In the genomic region with DNA sequence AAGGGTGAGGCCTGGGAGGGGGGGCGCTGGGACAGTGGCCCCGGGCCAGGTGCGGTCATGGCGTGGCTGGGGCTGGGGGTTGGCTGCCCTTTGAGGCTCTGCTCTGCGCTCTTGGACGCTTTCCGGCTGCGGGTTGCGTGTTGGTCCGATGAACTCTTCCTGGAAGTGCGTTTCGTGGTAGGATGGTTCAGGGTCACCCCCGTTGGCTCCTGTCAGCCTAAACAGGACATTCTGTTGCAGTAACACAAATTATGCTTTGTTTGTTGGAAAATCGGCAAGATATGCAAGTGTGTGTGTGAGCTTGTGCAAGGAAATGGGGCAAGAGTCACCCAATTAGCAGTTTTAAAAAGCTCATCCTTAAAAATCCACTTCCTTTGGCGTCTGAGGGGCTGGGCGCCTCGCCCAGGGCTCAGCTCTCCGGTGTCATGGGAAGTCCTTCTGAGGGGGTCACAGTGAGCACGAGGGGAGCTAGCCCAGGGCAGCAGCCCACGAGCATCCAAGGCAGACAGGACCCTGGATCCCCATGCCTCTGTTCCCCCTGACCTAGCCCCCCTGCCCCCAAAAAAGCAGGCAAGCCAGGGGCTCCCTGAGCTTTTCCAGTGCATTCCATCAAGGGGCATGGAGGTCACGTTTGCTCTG, we compare ENCODE assay signal across 16 cellular contexts. TPM values are rescaled to one million over a fixed set of nuclear protein-coding genes. Genes with fewer than 3 reads are reported as not detected.
DNase-seq lines count a peak whose midpoint lies in the region; ATAC-seq and TF ChIP-seq lines count a peak whose summit lies in the region.
"Had no signal": no experiment of that assay in that cellular context is flagged by ENCODE, and none has a peak within 500 bp of the region (broad histone marks: within the 10 kb centered on the region; RNA-seq: fewer than 3 reads in every experiment).

No MANE protein-coding gene starts in this region.

- H3K4me3 ChIP-seq in body of pancreas: no peak overlapping the region
- no peak overlapping the region for H3K4me3 ChIP-seq in transverse colon

- no peak for TF ChIP-seq POLR2A in body of pancreas (IDR thresholded peaks at IDR 0.05)
- TF ChIP-seq POLR2A in transverse colon (IDR thresholded peaks at IDR 0.05): no peak

- no peaks in the 10 kb centered on the region for H3K9me3 ChIP-seq in body of pancreas
- no peaks in the 10 kb centered on the region for H3K9me3 ChIP-seq in transverse colon

- H3K27ac ChIP-seq in body of pancreas (no peak overlapping the region), transverse colon (peak overlapping the region; percentile 14 to 51 (median 36))

- no peak for TF ChIP-seq EP300 in transverse colon (IDR thresholded peaks at IDR 0.05; ENCODE audit: low read depth)

- TF ChIP-seq CTCF in body of pancreas (IDR thresholded peaks at IDR 0.05) (no peak), transverse colon (IDR thresholded peaks at IDR 0.05) (no peak), nephron progenitor cell (IDR thresholded peaks at IDR 0.05) (no peak)

- no peak for DNase-seq in activated CD4-positive, alpha-beta T cell treated with anti-CD3 and anti-CD28 coated beads, Interleukin-2, amount 10 ng/mL, durations not matched to agents 24 days and 14 days
- DNase-seq in activated CD4-positive, alpha-beta T cell treated with anti-CD3 and anti-CD28 coated beads, Interleukin-2, amount 50 U/mL, for 4 hours: no peak
- DNase-seq in body of pancreas (peak in 2 of 4 donors; percentile 11 to 19), naive B cell (no peak), transverse colon (peak; percentile 14), NCI-H2081 treated with DMSO at 0.1 percent for 48 hours (lab: John Stamatoyannopoulos, UW) (no peak), nephron progenitor cell (no peak)
- no peak for DNase-seq in activated T-helper 1 cell treated with anti-CD3 and anti-CD28 coated beads, Interleukin-12 subunit alpha, Interleukin-12 subunit beta, Interleukin-2, Interleukin-4 antibody, amounts not matched to agents 30 ng/mL and 10 ng/mL and 1 ng/mL, durations not matched to agents 14 hours and 24 hours and 36 hours (ENCODE audit: low spot score)
- DNase-seq: IMR-90, NCI-H1417 treated with DMSO at 0.1 percent for 48 hours, substantia nigra had no signal

- H3K4me1 ChIP-seq in body of pancreas: peaks cover 10% of the 10 kb centered on the region
- H3K4me1 ChIP-seq in transverse colon: peaks cover 6 to 14% (median 7%) of the 10 kb centered on the region in 4 donors

- in situ Hi-C loops in transverse colon (cut with MboI; ENCODE audit: low pct_ligation_motif_present in 1 of 4, low pct_unique_long_range_greater_than_20kb in 1 of 4, low sequenced_read_pairs in 3 of 4): loop anchor here in 2 of 4 donors (25.0 kb wide), 1 partner anchor 126 kb away; no protein-coding TSS in a partner anchor

- no peaks in the 10 kb centered on the region for H3K36me3 Mint-ChIP-seq in activated CD4-positive, alpha-beta T cell treated with anti-CD3 and anti-CD28 coated beads, Interleukin-2, amount 10 ng/mL, durations not matched to agents 24 days and 14 days (ENCODE audit: low read depth)
- H3K36me3 Mint-ChIP-seq in naive B cell (no peaks in the 10 kb centered on the region), nephron progenitor cell (ENCODE audit: low read depth) (no peaks in the 10 kb centered on the region)
- no peaks in the 10 kb centered on the region for H3K36me3 Mint-ChIP-seq in activated T-helper 1 cell treated with anti-CD3 and anti-CD28 coated beads, Interleukin-12 subunit alpha, Interleukin-12 subunit beta, Interleukin-2, Interleukin-4 antibody, amounts not matched to agents 30 ng/mL and 10 ng/mL and 1 ng/mL, durations not matched to agents 14 hours and 24 hours and 36 hours (ENCODE audit: low read depth)

- H3K27me3 ChIP-seq in body of pancreas: peaks cover 0 to 5% of the 10 kb centered on the region in 2 donors
- peaks cover 21% of the 10 kb centered on the region for H3K27me3 ChIP-seq in transverse colon

- peaks cover 13% of the 10 kb centered on the region for H3K4me1 Mint-ChIP-seq in activated CD4-positive, alpha-beta T cell treated with anti-CD3 and anti-CD28 coated beads, Interleukin-2, amount 10 ng/mL, durations not matched to agents 24 days and 14 days
- peaks cover 15 to 27% (median 21%) of the 10 kb centered on the region in 3 donors for H3K4me1 Mint-ChIP-seq in naive B cell
- H3K4me1 Mint-ChIP-seq in activated T-helper 1 cell treated with anti-CD3 and anti-CD28 coated beads, Interleukin-12 subunit alpha, Interleukin-12 subunit beta, Interleukin-2, Interleukin-4 antibody, amounts not matched to agents 30 ng/mL and 10 ng/mL and 1 ng/mL, durations not matched to agents 14 hours and 24 hours and 36 hours (ENCODE audit: low read depth): peaks cover 18% of the 10 kb centered on the region
- H3K4me1 Mint-ChIP-seq in nephron progenitor cell: peaks cover 52% of the 10 kb centered on the region

- H3K36me3 ChIP-seq in body of pancreas (replicated peaks in 1 of 2; ENCODE audit: insufficient read depth in 1 of 2, low read depth in 2 of 2) (no peaks in the 10 kb centered on the region), transverse colon (no peaks in the 10 kb centered on the region)

- peak; percentile 30 for ATAC-seq in body of pancreas
- no peak for ATAC-seq in naive B cell (ENCODE audit: low read depth in 2 of 2)
- ATAC-seq: Panc1 had no signal

- H3K27ac Mint-ChIP-seq in activated CD4-positive, alpha-beta T cell treated with anti-CD3 and anti-CD28 coated beads, Interleukin-2, amount 10 ng/mL, durations not matched to agents 24 days and 14 days: peak overlapping the region; percentile 39
- peak overlapping the region in 4 of 6 donors; percentile 18 to 71 (median 48) for H3K27ac Mint-ChIP-seq in naive B cell
- H3K27ac Mint-ChIP-seq in activated T-helper 1 cell treated with anti-CD3 and anti-CD28 coated beads, Interleukin-12 subunit alpha, Interleukin-12 subunit beta, Interleukin-2, Interleukin-4 antibody, amounts not matched to agents 30 ng/mL and 10 ng/mL and 1 ng/mL, durations not matched to agents 14 hours and 24 hours and 36 hours: no peak overlapping the region
- no peak overlapping the region for H3K27ac Mint-ChIP-seq in nephron progenitor cell

- H3K4me3 Mint-ChIP-seq in activated CD4-positive, alpha-beta T cell treated with anti-CD3 and anti-CD28 coated beads, Interleukin-2, amount 10 ng/mL, durations not matched to agents 24 days and 14 days: no peak overlapping the region
- peak overlapping the region in 2 of 8 donors; percentile 29 to 47 for H3K4me3 Mint-ChIP-seq in naive B cell
- H3K4me3 Mint-ChIP-seq in activated T-helper 1 cell treated with anti-CD3 and anti-CD28 coated beads, Interleukin-12 subunit alpha, Interleukin-12 subunit beta, Interleukin-2, Interleukin-4 antibody, amounts not matched to agents 30 ng/mL and 10 ng/mL and 1 ng/mL, durations not matched to agents 14 hours and 24 hours and 36 hours: no peak overlapping the region
- H3K4me3 Mint-ChIP-seq in nephron progenitor cell: no peak overlapping the region

- H3K27me3 Mint-ChIP-seq in activated CD4-positive, alpha-beta T cell treated with anti-CD3 and anti-CD28 coated beads, Interleukin-2, amount 10 ng/mL, durations not matched to agents 24 days and 14 days: no peaks in the 10 kb centered on the region
- peaks cover 8 to 21% (median 18%) of the 10 kb centered on the region in 3 donors for H3K27me3 Mint-ChIP-seq in naive B cell
- no peaks in the 10 kb centered on the region for H3K27me3 Mint-ChIP-seq in activated T-helper 1 cell treated with anti-CD3 and anti-CD28 coated beads, Interleukin-12 subunit alpha, Interleukin-12 subunit beta, Interleukin-2, Interleukin-4 antibody, amounts not matched to agents 30 ng/mL and 10 ng/mL and 1 ng/mL, durations not matched to agents 14 hours and 24 hours and 36 hours (ENCODE audit: insufficient read depth)
- H3K27me3 Mint-ChIP-seq in nephron progenitor cell (ENCODE audit: low read depth, poor library complexity): peaks cover 53% of the 10 kb centered on the region

- intact Hi-C loops in activated CD4-positive, alpha-beta T cell treated with anti-CD3 and anti-CD28 coated beads, Interleukin-2, amount 10 ng/mL, durations not matched to agents 24 days and 14 days (cut with micrococcal nuclease): no loop called here
- intact Hi-C loops in body of pancreas (cut with DNase I) (no loop called here), transverse colon (cut with DNase I; ENCODE audit: low total_unique reads) (no loop called here)
- intact Hi-C loops in activated T-helper 1 cell treated with anti-CD3 and anti-CD28 coated beads, Interleukin-12 subunit alpha, Interleukin-12 subunit beta, Interleukin-2, Interleukin-4 antibody, amounts not matched to agents 30 ng/mL and 10 ng/mL and 1 ng/mL, durations not matched to agents 14 hours and 24 hours and 36 hours (cut with micrococcal nuclease): no loop called here

- peaks cover 8% of the 10 kb centered on the region for H3K9me3 Mint-ChIP-seq in activated CD4-positive, alpha-beta T cell treated with anti-CD3 and anti-CD28 coated beads, Interleukin-2, amount 10 ng/mL, durations not matched to agents 24 days and 14 days
- H3K9me3 Mint-ChIP-seq in naive B cell (no peaks in the 10 kb centered on the region), nephron progenitor cell (peaks cover 4% of the 10 kb centered on the region)
- H3K9me3 Mint-ChIP-seq in activated T-helper 1 cell treated with anti-CD3 and anti-CD28 coated beads, Interleukin-12 subunit alpha, Interleukin-12 subunit beta, Interleukin-2, Interleukin-4 antibody, amounts not matched to agents 30 ng/mL and 10 ng/mL and 1 ng/mL, durations not matched to agents 14 hours and 24 hours and 36 hours: peaks cover 8% of the 10 kb centered on the region

- WGBS in body of pancreas, 2 donors: 44 to 51% methylated on average over 12 to 21 of the region's 21 CpGs
- 50 to 52% methylated on average over 3 to 21 of the region's 21 CpGs for WGBS in transverse colon (ENCODE audit: low coverage in 1 of 2), 2 donors

RNA-seq across cellular contexts. Expression of gene RNU6ATAC, which starts 22.2 kb away (rescaled TPM):
- total RNA-seq in activated CD4-positive, alpha-beta T cell treated with anti-CD3 and anti-CD28 coated beads, Interleukin-2, amount 10 ng/mL, durations not matched to agents 24 days and 14 days: 16.3 and 40.4 TPM in 2 replicates
- total RNA-seq in body of pancreas (not detected), transverse colon (not detected)
- not detected for polyA plus RNA-seq in naive B cell (ENCODE audit: low read depth in 6 of 6)
- 32.2 and 42.6 TPM in 2 replicates for total RNA-seq in activated T-helper 1 cell treated with anti-CD3 and anti-CD28 coated beads, Interleukin-12 subunit alpha, Interleukin-12 subunit beta, Interleukin-2, Interleukin-4 antibody, amounts not matched to agents 30 ng/mL and 10 ng/mL and 1 ng/mL, durations not matched to agents 14 hours and 24 hours and 36 hours
- total RNA-seq: cerebellum, IMR-90, NCI-H460, renal cortical epithelial cell had no signal
- polyA plus RNA-seq: esophagus, IMR-90 had no signal

RNA-seq across cellular contexts. Expression of gene WDR5, which starts 50.7 kb away (rescaled TPM):
- total RNA-seq in activated CD4-positive, alpha-beta T cell treated with anti-CD3 and anti-CD28 coated beads, Interleukin-2, amount 10 ng/mL, durations not matched to agents 24 days and 14 days: 71.2 TPM in 2 replicates
- total RNA-seq in body of pancreas (10 to 100 TPM; 12.5 to 19.1 TPM), transverse colon (10 to 100 TPM in 3 of 4 donors, 1 to 10 TPM in 1; 8.2 to 95.7 (median 16.3) TPM)
- polyA plus RNA-seq in naive B cell (ENCODE audit: low read depth in 6 of 6): 10 to 100 TPM in 5 of 6 donors, 1 to 10 TPM in 1; 5.1 to 20.2 (median 12.3) TPM
- total RNA-seq in activated T-helper 1 cell treated with anti-CD3 and anti-CD28 coated beads, Interleukin-12 subunit alpha, Interleukin-12 subunit beta, Interleukin-2, Interleukin-4 antibody, amounts not matched to agents 30 ng/mL and 10 ng/mL and 1 ng/mL, durations not matched to agents 14 hours and 24 hours and 36 hours: 65.0 and 71.3 TPM in 2 replicates

Comparison
In these comparisons a context has a peak if more than half of its experiments do, and no peak if none do; other contexts are left out.
1. H3K27ac Mint-ChIP-seq: peak in activated CD4-positive, alpha-beta T cell treated with anti-CD3 and anti-CD28 coated beads, Interleukin-2, amount 10 ng/mL, durations not matched to agents 24 days and 14 days (single experiment) and naive B cell (4 of 6); none in activated T-helper 1 cell treated with anti-CD3 and anti-CD28 coated beads, Interleukin-12 subunit alpha, Interleukin-12 subunit beta, Interleukin-2, Interleukin-4 antibody, amounts not matched to agents 30 ng/mL and 10 ng/mL and 1 ng/mL, durations not matched to agents 14 hours and 24 hours and 36 hours (single experiment) and nephron progenitor cell (single experiment).
2. H3K27ac ChIP-seq: peak in transverse colon (4 of 4); none in body of pancreas (0 of 4).
3. RNA of gene RNU6ATAC, which starts 22.2 kb away (total RNA-seq): 32.2 to 42.6 TPM in activated T-helper 1 cell treated with anti-CD3 and anti-CD28 coated beads, Interleukin-12 subunit alpha, Interleukin-12 subunit beta, Interleukin-2, Interleukin-4 antibody, amounts not matched to agents 30 ng/mL and 10 ng/mL and 1 ng/mL, durations not matched to agents 14 hours and 24 hours and 36 hours and 16.3 to 40.4 TPM in activated CD4-positive, alpha-beta T cell treated with anti-CD3 and anti-CD28 coated beads, Interleukin-2, amount 10 ng/mL, durations not matched to agents 24 days and 14 days; not detected in body of pancreas and not detected in transverse colon; every median in the first group is over 10 times any median in the second.